In genomic region chr10:45978554-45978953, GRCh38 we compare ENCODE assay signal across 8 cellular contexts. TPM values are rescaled to one million over a fixed set of nuclear protein-coding genes. Genes with fewer than 3 reads are reported as not detected.
DNase-seq lines count a peak whose midpoint lies in the region; ATAC-seq and TF ChIP-seq lines count a peak whose summit lies in the region.
"Not testable (repeated sequence)": the region's sequence is repeated elsewhere in the genome, so short reads cannot be mapped to it uniquely, and the experiment has no call there.

No MANE protein-coding gene starts in this region.

- intact Hi-C loops in gastrocnemius medialis (cut with DNase I; ENCODE audit: low total_unique reads), result not testable (repeated sequence)

- not testable (repeated sequence) for H3K36me3 ChIP-seq in gastrocnemius medialis

- H3K27me3 ChIP-seq in gastrocnemius medialis, result not testable (repeated sequence)

- TF ChIP-seq CTCF in gastrocnemius medialis (IDR thresholded peaks at IDR 0.05 in 4 of 5, conservative IDR thresholded peaks at IDR 0.05 in 1 of 5), result not testable (repeated sequence)

- not testable (repeated sequence) for TF ChIP-seq POLR2A in gastrocnemius medialis (IDR thresholded peaks at IDR 0.05)

- in situ Hi-C loops in gastrocnemius medialis (cut with MboI; ENCODE audit: low sequenced_read_pairs in 4 of 4), result not testable (repeated sequence)

- H3K27ac ChIP-seq in gastrocnemius medialis, result peak overlapping the region; percentile 74 to 89 (median 78)

- peaks cover 17 to 19% of the 10 kb centered on the region in 2 donors for H3K4me1 ChIP-seq in gastrocnemius medialis

- not testable (repeated sequence) for DNase-seq in gastrocnemius medialis

- not testable (repeated sequence) for H3K4me3 ChIP-seq in gastrocnemius medialis

- peak; percentile 74 for ATAC-seq in GM18502 (IDR thresholded peaks at IDR 0.05; ENCODE audit: poor library complexity, unreplicated experiment)
- peak; percentile 58 for ATAC-seq in GM18909 (IDR thresholded peaks at IDR 0.05; ENCODE audit: poor library complexity, unreplicated experiment)
- peak; percentile 76 for ATAC-seq in GM21367 (IDR thresholded peaks at IDR 0.05; ENCODE audit: unreplicated experiment)
- peak; percentile 68 for ATAC-seq in GM21737 (IDR thresholded peaks at IDR 0.05; ENCODE audit: unreplicated experiment)
- ATAC-seq in HG02870 (IDR thresholded peaks at IDR 0.05; ENCODE audit: unreplicated experiment), result peak; percentile 96
- ATAC-seq in HG03196 (IDR thresholded peaks at IDR 0.05; ENCODE audit: unreplicated experiment), result peak; percentile 53
- peak; percentile 81 for ATAC-seq in HG03565 (IDR thresholded peaks at IDR 0.05; ENCODE audit: unreplicated experiment)
- ATAC-seq in gastrocnemius medialis, result peak; percentile 96 to 99

- not testable (repeated sequence) for H3K9me3 ChIP-seq in gastrocnemius medialis

RNA-seq across cellular contexts. Expression of gene TIMM23, which starts 6.3 kb away (rescaled TPM):
- total RNA-seq in gastrocnemius medialis, result 100 to 1,000 TPM; 105 to 134 (median 126) TPM

RNA-seq across cellular contexts. Expression of gene NCOA4, which starts 51.9 kb away (rescaled TPM):
- 100 to 1,000 TPM; 139 to 173 (median 157) TPM for total RNA-seq in gastrocnemius medialis
